Comparison of ENCODE assay signal across 22 cellular contexts in genomic region chr17:18328643-18329204, GRCh38. TPM values are rescaled to one million over a fixed set of nuclear protein-coding genes. Genes with fewer than 3 reads are reported as not detected.
DNase-seq lines count a peak whose midpoint lies in the region; ATAC-seq, FAIRE-seq and TF ChIP-seq lines count a peak whose summit lies in the region.
"Had no signal": no experiment of that assay in that cellular context is flagged by ENCODE, and none has a peak within 500 bp of the region (broad histone marks: within the 10 kb centered on the region; RNA-seq: fewer than 3 reads in every experiment).

No MANE protein-coding gene starts in this region.

- no peaks in the 10 kb centered on the region for H3K27me3 Mint-ChIP-seq in endodermal cell (ENCODE audit: insufficient read depth)
- peaks cover 5% of the 10 kb centered on the region for H3K27me3 Mint-ChIP-seq in nephron progenitor cell (ENCODE audit: low read depth, poor library complexity)
- H3K27me3 Mint-ChIP-seq: CD4-positive, CD25-positive, alpha-beta regulatory T cell; CD8-positive, alpha-beta memory T cell had no signal

- peaks cover 6% of the 10 kb centered on the region for H3K9me3 Mint-ChIP-seq in endodermal cell
- H3K9me3 Mint-ChIP-seq in nephron progenitor cell: no peaks in the 10 kb centered on the region
- H3K9me3 Mint-ChIP-seq: CD4-positive, CD25-positive, alpha-beta regulatory T cell; CD8-positive, alpha-beta memory T cell had no signal

- DNase-seq in A549 (ENCODE audit: low read depth in 1 of 2, low spot score in 1 of 2) (no peak), H7 (peak; percentile 47), endodermal cell (peak; percentile 53), nephron progenitor cell (no peak), gastrocnemius medialis (no peak)
- DNase-seq: ACHN; BE2C; C1 segment of cervical spinal cord; CD4-positive, CD25-positive, alpha-beta regulatory T cell; CD8-positive, alpha-beta memory T cell; COR-L47; DMS 273 treated with DMSO at 0.1 percent for 48 hours; DMS53; DND-41; EL had no signal

- TF ChIP-seq CTCF in A549 (IDR thresholded peaks at IDR 0.05): no peak
- TF ChIP-seq CTCF in endodermal cell (conservative IDR thresholded peaks at IDR 0.05): no peak
- no peak for TF ChIP-seq CTCF in nephron progenitor cell (IDR thresholded peaks at IDR 0.05)
- TF ChIP-seq CTCF in gastrocnemius medialis (IDR thresholded peaks at IDR 0.05 in 4 of 5, conservative IDR thresholded peaks at IDR 0.05 in 1 of 5): no peak

- 90% methylated on average over 9 of the region's 9 CpGs for WGBS in A549 (ENCODE audit: missing lambda C conversion rate)
- 92 to 98% methylated on average over 6 to 9 of the region's 9 CpGs for WGBS in endodermal cell (ENCODE audit: insufficient coverage in 1 of 2, insufficient read length in 1 of 2), 2 experiments

- no peak for TF ChIP-seq POLR2A in A549 (IDR thresholded peaks at IDR 0.05; ENCODE audit: low read length)
- no peak for TF ChIP-seq POLR2A in gastrocnemius medialis (IDR thresholded peaks at IDR 0.05)

- H3K9me3 ChIP-seq in A549: no peaks in the 10 kb centered on the region
- peaks cover 9% of the 10 kb centered on the region for H3K9me3 ChIP-seq in endodermal cell (ENCODE audit: control insufficient read depth, low read length)
- no peaks in the 10 kb centered on the region for H3K9me3 ChIP-seq in gastrocnemius medialis
- H3K9me3 ChIP-seq: BE2C, HAP-1 had no signal

- H3K9ac ChIP-seq in endodermal cell (ENCODE audit: extremely low read depth, low read length, poor library complexity, severe bottlenecking): no peak overlapping the region

- POLR2A ChIA-PET in A549 (lab: Yijun Ruan, JAX): no interaction called here

- no peak overlapping the region for H3K4me2 ChIP-seq in A549

- H3K27me3 ChIP-seq in H7 (ENCODE audit: control insufficient read depth, insufficient read depth, low read length): no peaks in the 10 kb centered on the region
- H3K27me3 ChIP-seq in endodermal cell (ENCODE audit: control insufficient read depth, insufficient read depth, low read length, poor library complexity, severe bottlenecking): no peaks in the 10 kb centered on the region
- H3K27me3 ChIP-seq in gastrocnemius medialis: no peaks in the 10 kb centered on the region
- H3K27me3 ChIP-seq: BE2C had no signal

- FAIRE-seq in A549 (lab: Jason Lieb, UNC): no peak
- FAIRE-seq: GM12891, H1 had no signal

- ATAC-seq in A549: no peak
- ATAC-seq in gastrocnemius medialis: no peak
- ATAC-seq in GM21576 (IDR thresholded peaks at IDR 0.05; ENCODE audit: unreplicated experiment): no peak
- ATAC-seq in GM21528 (IDR thresholded peaks at IDR 0.05; ENCODE audit: low FRiP score, unreplicated experiment): no peak

- CTCF ChIA-PET in A549 (lab: Yijun Ruan, JAX): interaction anchor here (1.3 to 2.7 kb wide), 2 partner anchors 8 to 11 kb away, joined by 3 to 15 read pairs; no protein-coding TSS in a partner anchor

- H3K4me3 Mint-ChIP-seq in endodermal cell (no peak overlapping the region), nephron progenitor cell (no peak overlapping the region)
- H3K4me3 Mint-ChIP-seq: CD4-positive, CD25-positive, alpha-beta regulatory T cell; CD8-positive, alpha-beta memory T cell had no signal

- H3K4me1 Mint-ChIP-seq in endodermal cell: no peaks in the 10 kb centered on the region
- peaks cover 7% of the 10 kb centered on the region for H3K4me1 Mint-ChIP-seq in nephron progenitor cell

- H3K36me3 ChIP-seq in H7 (replicated peaks; ENCODE audit: control insufficient read depth, insufficient read depth, low read length) (peaks cover 22% of the 10 kb centered on the region), endodermal cell (ENCODE audit: control insufficient read depth, insufficient read depth, low read length) (peaks cover 62% of the 10 kb centered on the region), gastrocnemius medialis (peaks cover 0 to 76% of the 10 kb centered on the region in 2 donors)
- H3K36me3 ChIP-seq: BE2C had no signal

- no peak overlapping the region for H3K27ac Mint-ChIP-seq in endodermal cell
- H3K27ac Mint-ChIP-seq in nephron progenitor cell: peak overlapping the region; percentile 43

- H3K4me3 ChIP-seq in A549: no peak overlapping the region
- no peak overlapping the region for H3K4me3 ChIP-seq in H7 (ENCODE audit: insufficient read depth, low read depth, low read length)
- no peak overlapping the region for H3K4me3 ChIP-seq in endodermal cell (ENCODE audit: low read length)
- H3K4me3 ChIP-seq in gastrocnemius medialis: no peak overlapping the region
- H3K4me3 ChIP-seq: HAP-1 had no signal

- in situ Hi-C loops in gastrocnemius medialis (cut with MboI; ENCODE audit: low sequenced_read_pairs in 4 of 4): no loop called here

- H3K27ac ChIP-seq in A549 (no peak overlapping the region), endodermal cell (ENCODE audit: low read depth, low read length) (no peak overlapping the region), gastrocnemius medialis (no peak overlapping the region)

- H3K36me3 Mint-ChIP-seq in endodermal cell (ENCODE audit: low read depth) (peaks cover 75% of the 10 kb centered on the region), nephron progenitor cell (ENCODE audit: low read depth) (peaks cover 42% of the 10 kb centered on the region)

- H3K4me1 ChIP-seq in A549: no peaks in the 10 kb centered on the region
- no peaks in the 10 kb centered on the region for H3K4me1 ChIP-seq in endodermal cell (ENCODE audit: control insufficient read depth, insufficient read depth, low read length)
- H3K4me1 ChIP-seq in gastrocnemius medialis: no peaks in the 10 kb centered on the region
- H3K4me1 ChIP-seq: BE2C, HAP-1 had no signal

- no peak for TF ChIP-seq RAD21 in A549 (conservative IDR thresholded peaks at IDR 0.05 in 1 of 2, IDR thresholded peaks at IDR 0.05 in 1 of 2)

- TF ChIP-seq EP300 in A549 (IDR thresholded peaks at IDR 0.05): no peak

- intact Hi-C loops in gastrocnemius medialis (cut with DNase I; ENCODE audit: low total_unique reads): no loop called here

TF ChIP-seq in A549, 52 proteins besides CTCF, POLR2A, EP300 and RAD21:
- TF ChIP-seq RARB (CRISPR knock-in tag; IDR thresholded peaks at IDR 0.05) (no peak), POLR2AphosphoS2 (conservative IDR thresholded peaks at IDR 0.05; ENCODE audit: low read length) (peak; percentile 5; the same call in 1 of the 2 replicates)

RNA-seq across cellular contexts. Expression of gene SMCR8, which starts 13.6 kb away (rescaled TPM):
- polyA plus RNA-seq in A549 (2011; rRNA removed) (12.3 and 15.0 TPM in 2 replicates), A549 (2017; fragmentation: RNase III; extraction: RNeasy Plus Mini Kit Qiagen cat#74134 plus additional on column Dnase treatment) (14.3 to 15.8 TPM (median 15.1 TPM) in 3 replicates)
- 6.5 and 8.8 TPM in 2 replicates for polyA plus RNA-seq in A549 (2012; cell fraction: cytosol; rRNA removed)
- 11.3 and 11.6 TPM in 2 replicates for polyA plus RNA-seq in A549 (2012; cell fraction: nucleus; rRNA removed)
- polyA minus RNA-seq in A549 (2011; rRNA and poly(A)+ RNA removed): 20.8 TPM in 2 replicates
- 13.1 and 14.4 TPM in 2 replicates for total RNA-seq in H7 (2014; rRNA removed; shearing (Covaris generic))
- total RNA-seq in endodermal cell (10 to 100 TPM; 20.7 to 22.2 TPM), gastrocnemius medialis (10 to 100 TPM in 2 of 4 donors, 1 to 10 TPM in 2; 9.2 to 15.7 (median 12.4) TPM)
- polyA plus RNA-seq in endodermal cell (2013, experiment 1 of 2): 9.4 TPM
- 10.0 TPM for polyA plus RNA-seq in endodermal cell (2013, experiment 2 of 2)

RNA-seq across cellular contexts. Expression of gene TOP3A, which starts 13.9 kb away (rescaled TPM):
- polyA plus RNA-seq in A549 (2011; rRNA removed): 29.0 TPM in 2 replicates
- 16.5 and 19.9 TPM in 2 replicates for polyA plus RNA-seq in A549 (2012; cell fraction: cytosol; rRNA removed)
- polyA plus RNA-seq in A549 (2012; cell fraction: nucleus; rRNA removed): 29.8 and 48.3 TPM in 2 replicates
- polyA plus RNA-seq in A549 (2017; fragmentation: RNase III; extraction: RNeasy Plus Mini Kit Qiagen cat#74134 plus additional on column Dnase treatment): 28.2 to 30.7 TPM (median 29.3 TPM) in 3 replicates
- polyA minus RNA-seq in A549 (2011; rRNA and poly(A)+ RNA removed): 51.7 and 53.1 TPM in 2 replicates
- 36.7 and 48.0 TPM in 2 replicates for total RNA-seq in H7 (2014; rRNA removed; shearing (Covaris generic))
- 10 to 100 TPM; 60.4 to 67.4 TPM for total RNA-seq in endodermal cell
- 31.5 TPM for polyA plus RNA-seq in endodermal cell (2013, experiment 1 of 2)
- 32.0 TPM for polyA plus RNA-seq in endodermal cell (2013, experiment 2 of 2)
- total RNA-seq in gastrocnemius medialis: 10 to 100 TPM; 17.7 to 62.4 (median 22.1) TPM

RNA-seq across cellular contexts. Expression of gene SHMT1, which starts 34.6 kb away (rescaled TPM):
- 38.7 and 43.2 TPM in 2 replicates for polyA plus RNA-seq in A549 (2011; rRNA removed)
- 56.9 and 67.4 TPM in 2 replicates for polyA plus RNA-seq in A549 (2012; cell fraction: cytosol; rRNA removed)
- 71.9 and 91.1 TPM in 2 replicates for polyA plus RNA-seq in A549 (2012; cell fraction: nucleus; rRNA removed)
- polyA plus RNA-seq in A549 (2017; fragmentation: RNase III; extraction: RNeasy Plus Mini Kit Qiagen cat#74134 plus additional on column Dnase treatment): 58.3 to 66.1 TPM (median 62.1 TPM) in 3 replicates
- polyA minus RNA-seq in A549 (2011; rRNA and poly(A)+ RNA removed): 39.3 and 48.6 TPM in 2 replicates
- total RNA-seq in H7 (2014; rRNA removed; shearing (Covaris generic)): 76.3 and 85.7 TPM in 2 replicates
- total RNA-seq in endodermal cell: 10 to 100 TPM; 38.5 to 40.9 TPM
- polyA plus RNA-seq in endodermal cell (2013, experiment 1 of 2): 25.2 TPM
- polyA plus RNA-seq in endodermal cell (2013, experiment 2 of 2): 23.4 TPM
- total RNA-seq in gastrocnemius medialis: 10 to 100 TPM; 12.8 to 19.2 (median 14.0) TPM

RNA-seq across cellular contexts. Expression of gene EVPLL, which starts 48.9 kb away (rescaled TPM):
- polyA plus RNA-seq in A549 (2011; rRNA removed) (not detected in 2 replicates), A549 (2017; fragmentation: RNase III; extraction: RNeasy Plus Mini Kit Qiagen cat#74134 plus additional on column Dnase treatment) (0.05 to 0.07 TPM in 2 of 3 replicates, not detected in the other)
- 0.01 TPM in 1 of 2 replicates, not detected in the other for polyA plus RNA-seq in A549 (2012; cell fraction: cytosol; rRNA removed)
- 0.27 and 0.30 TPM in 2 replicates for polyA plus RNA-seq in A549 (2012; cell fraction: nucleus; rRNA removed)
- not detected in 2 replicates for polyA minus RNA-seq in A549 (2011; rRNA and poly(A)+ RNA removed)
- total RNA-seq in H7 (2014; rRNA removed; shearing (Covaris generic)): not detected in 2 replicates
- total RNA-seq in endodermal cell (not detected), gastrocnemius medialis (not detected)
- polyA plus RNA-seq in endodermal cell (2013, experiment 1 of 2): not detected
- not detected for polyA plus RNA-seq in endodermal cell (2013, experiment 2 of 2)
- total RNA-seq: A172; CD4-positive, CD25-positive, alpha-beta regulatory T cell; CD8-positive, alpha-beta memory T cell; G401; H1 had no signal
- polyA plus RNA-seq: CD8-positive, alpha-beta memory T cell had no signal

Comparison
In these comparisons a context has a peak if more than half of its experiments do, and no peak if none do; other contexts are left out.
1. DNase-seq: peak in H7 (single experiment) and endodermal cell (single experiment); none in A549 (0 of 2), nephron progenitor cell (single experiment) and gastrocnemius medialis (0 of 2).